1 cellular context compared by ENCODE assay signal in the genomic region with DNA sequence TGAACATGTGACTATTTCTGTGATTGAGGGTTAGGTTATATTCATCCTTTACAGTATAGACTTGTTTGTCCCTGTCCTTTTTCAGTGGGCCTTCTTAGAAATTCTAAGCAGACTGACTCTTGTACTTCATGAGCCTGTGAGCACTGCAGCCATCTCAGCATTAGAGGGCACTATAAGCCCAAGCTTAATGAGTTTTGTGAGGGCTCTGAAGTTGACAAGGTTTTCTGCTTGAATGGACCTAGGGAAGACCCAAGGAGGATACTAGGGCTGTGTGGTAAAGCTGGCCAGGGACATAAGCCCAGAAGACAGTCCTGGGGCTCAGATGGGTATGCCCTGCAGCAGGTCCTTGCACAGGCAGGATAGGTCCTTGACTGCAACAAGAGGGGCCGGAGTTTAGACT.
TF ChIP-seq lines count a peak whose summit lies in the region.

No MANE protein-coding gene starts in this region.

TF ChIP-seq in K562, 482 proteins besides CTCF, POLR2A, EP300 and RAD21:
- TF ChIP-seq, protein P1, sequence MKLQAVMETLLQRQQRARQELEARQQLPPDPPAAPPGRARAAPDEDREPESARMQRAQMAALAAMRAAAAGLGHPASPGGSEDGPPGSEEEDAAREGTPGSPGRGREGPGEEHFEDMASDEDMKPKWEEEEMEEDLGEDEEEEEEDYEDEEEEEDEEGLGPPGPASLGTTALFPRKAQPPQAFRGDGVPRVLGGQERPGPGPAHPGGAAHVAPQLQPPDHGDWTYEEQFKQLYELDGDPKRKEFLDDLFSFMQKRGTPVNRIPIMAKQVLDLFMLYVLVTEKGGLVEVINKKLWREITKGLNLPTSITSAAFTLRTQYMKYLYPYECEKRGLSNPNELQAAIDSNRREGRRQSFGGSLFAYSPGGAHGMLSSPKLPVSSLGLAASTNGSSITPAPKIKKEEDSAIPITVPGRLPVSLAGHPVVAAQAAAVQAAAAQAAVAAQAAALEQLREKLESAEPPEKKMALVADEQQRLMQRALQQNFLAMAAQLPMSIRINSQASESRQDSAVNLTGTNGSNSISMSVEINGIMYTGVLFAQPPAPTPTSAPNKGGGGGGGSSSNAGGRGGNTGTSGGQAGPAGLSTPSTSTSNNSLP (IDR thresholded peaks at IDR 0.05; ENCODE audit: borderline replicate concordance, low read depth, low read length): no peak
- TF ChIP-seq, protein P2, sequence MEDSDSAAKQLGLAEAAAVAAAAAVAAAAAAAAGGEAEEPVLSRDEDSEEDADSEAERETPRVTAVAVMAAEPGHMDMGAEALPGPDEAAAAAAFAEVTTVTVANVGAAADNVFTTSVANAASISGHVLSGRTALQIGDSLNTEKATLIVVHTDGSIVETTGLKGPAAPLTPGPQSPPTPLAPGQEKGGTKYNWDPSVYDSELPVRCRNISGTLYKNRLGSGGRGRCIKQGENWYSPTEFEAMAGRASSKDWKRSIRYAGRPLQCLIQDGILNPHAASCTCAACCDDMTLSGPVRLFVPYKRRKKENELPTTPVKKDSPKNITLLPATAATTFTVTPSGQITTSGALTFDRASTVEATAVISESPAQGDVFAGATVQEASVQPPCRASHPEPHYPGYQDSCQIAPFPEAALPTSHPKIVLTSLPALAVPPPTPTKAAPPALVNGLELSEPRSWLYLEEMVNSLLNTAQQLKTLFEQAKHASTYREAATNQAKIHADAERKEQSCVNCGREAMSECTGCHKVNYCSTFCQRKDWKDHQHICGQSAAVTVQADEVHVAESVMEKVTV (CRISPR knock-in tag; IDR thresholded peaks at IDR 0.05): peak; percentile 36; the same call in 1 of the 2 replicates
- TF ChIP-seq PYGO2 (tag; IDR thresholded peaks at IDR 0.05): no peak
